Comparison of ENCODE assay signal across 10 cellular contexts in genomic region chrX:153925387-153925738, GRCh38. TPM values are rescaled to one million over a fixed set of nuclear protein-coding genes. Genes with fewer than 3 reads are reported as not detected.
DNase-seq lines count a peak whose midpoint lies in the region; ATAC-seq and TF ChIP-seq lines count a peak whose summit lies in the region.
"Had no signal": no experiment of that assay in that cellular context is flagged by ENCODE, and none has a peak within 500 bp of the region (broad histone marks: within the 10 kb centered on the region; RNA-seq: fewer than 3 reads in every experiment).

No MANE protein-coding gene starts in this region.

- no peaks in the 10 kb centered on the region for H3K27me3 Mint-ChIP-seq in activated naive CD4-positive, alpha-beta T cell treated with anti-CD3 and anti-CD28 coated beads for 36 hours (ENCODE audit: low read depth)

- intact Hi-C loops in activated naive CD4-positive, alpha-beta T cell treated with anti-CD3 and anti-CD28 coated beads for 36 hours (cut with micrococcal nuclease) = loop anchor here (2.0 to 5.0 kb wide), 3 partner anchors 25 to 472 kb away; partner anchors contain the start of gene RPL10

- H3K27ac Mint-ChIP-seq in activated naive CD4-positive, alpha-beta T cell treated with anti-CD3 and anti-CD28 coated beads for 36 hours = peak overlapping the region; percentile 98

- H3K9me3 Mint-ChIP-seq in activated naive CD4-positive, alpha-beta T cell treated with anti-CD3 and anti-CD28 coated beads for 36 hours = no peaks in the 10 kb centered on the region

- peak; percentile 27 for DNase-seq in activated naive CD4-positive, alpha-beta T cell treated with anti-CD3 and anti-CD28 coated beads for 36 hours
- DNase-seq in activated naive CD4-positive, alpha-beta T cell treated with anti-CD3 and anti-CD28 coated beads, Interleukin-2, amount 50 U/mL, for 16 hours = no peak
- no peak for DNase-seq in SK-N-MC (ENCODE audit: low read depth, low spot score)
- DNase-seq in thoracic aorta (ENCODE audit: low spot score) = no peak
- no peak for DNase-seq in amygdala (lab: John Stamatoyannopoulos, UW)
- no peak for DNase-seq in superior temporal gyrus (ENCODE audit: extremely low spot score)
- DNase-seq: anterior cingulate cortex, SIG-M5 had no signal

- H3K9ac ChIP-seq in SK-N-MC (ENCODE audit: insufficient read length) (no peak overlapping the region), iPS-18a (ENCODE audit: low read length) (peak overlapping the region; percentile 39)

- H3K27ac ChIP-seq in SK-N-MC = peak overlapping the region; percentile 69
- no peak overlapping the region for H3K27ac ChIP-seq in iPS-18a (ENCODE audit: low read length)
- H3K27ac ChIP-seq in thoracic aorta = peak overlapping the region in 1 of 2 donors; percentile 30

- H3K36me3 ChIP-seq in SK-N-MC (ENCODE audit: insufficient read depth, low read length) = no peaks in the 10 kb centered on the region; the same call in 1 of the 2 replicates
- H3K36me3 ChIP-seq in iPS-18a (ENCODE audit: control insufficient read depth, low read depth, low read length) = no peaks in the 10 kb centered on the region
- H3K36me3 ChIP-seq in thoracic aorta = no peaks in the 10 kb centered on the region

- H3K27me3 ChIP-seq in iPS-18a (ENCODE audit: control insufficient read depth, insufficient read depth, low read length) (no peaks in the 10 kb centered on the region), thoracic aorta (replicated peaks; ENCODE audit: insufficient read depth) (no peaks in the 10 kb centered on the region)

- TF ChIP-seq CTCF in thoracic aorta (IDR thresholded peaks at IDR 0.05) = no peak

- ATAC-seq in thoracic aorta (ENCODE audit: insufficient number of reproducible peaks, low FRiP score, low read depth) (no peak), GM21529 (IDR thresholded peaks at IDR 0.05; ENCODE audit: unreplicated experiment) (no peak)

- CTCF ChIA-PET in activated naive CD4-positive, alpha-beta T cell treated with anti-CD3 and anti-CD28 coated beads for 36 hours (lab: Charles Lee) = interaction anchor here (0.7 to 10.6 kb wide), 5 partner anchors 22 to 448 kb away, joined by 3 to 82 read pairs (median 4); partner anchors contain the start of genes FLNA and RENBP

- peaks cover 19% of the 10 kb centered on the region for H3K36me3 Mint-ChIP-seq in activated naive CD4-positive, alpha-beta T cell treated with anti-CD3 and anti-CD28 coated beads for 36 hours (ENCODE audit: low read depth)

- H3K4me1 Mint-ChIP-seq in activated naive CD4-positive, alpha-beta T cell treated with anti-CD3 and anti-CD28 coated beads for 36 hours (ENCODE audit: low read depth) = peaks cover 26% of the 10 kb centered on the region

- H3K9me3 ChIP-seq in SK-N-MC (ENCODE audit: low read depth, low read length) (no peaks in the 10 kb centered on the region), iPS-18a (ENCODE audit: control insufficient read depth, low read depth, low read length) (peaks cover 2% of the 10 kb centered on the region), thoracic aorta (no peaks in the 10 kb centered on the region)

- peak overlapping the region; percentile 92 for H3K4me3 Mint-ChIP-seq in activated naive CD4-positive, alpha-beta T cell treated with anti-CD3 and anti-CD28 coated beads for 36 hours

- H3K4me3 ChIP-seq in SK-N-MC (no peak overlapping the region), iPS-18a (ENCODE audit: low read length) (peak overlapping the region; percentile 56), thoracic aorta (peak overlapping the region; percentile 53)

- H3K4me1 ChIP-seq in iPS-18a (ENCODE audit: control insufficient read depth, low read depth, low read length) (peaks cover 8% of the 10 kb centered on the region), thoracic aorta (ENCODE audit: control insufficient read depth in 1 of 2, low read depth in 2 of 2) (peaks cover 0 to 10% of the 10 kb centered on the region in 2 donors)

RNA-seq across cellular contexts. Expression of gene ARHGAP4, which starts 0.7 kb away (rescaled TPM):
- 100 to 1,000 TPM; 154 to 161 TPM for total RNA-seq in activated naive CD4-positive, alpha-beta T cell treated with anti-CD3 and anti-CD28 coated beads for 36 hours
- 10 to 100 TPM; 31.7 to 92.1 TPM for total RNA-seq in thoracic aorta

RNA-seq across cellular contexts. Expression of gene NAA10, which starts 9.5 kb away (rescaled TPM):
- total RNA-seq in activated naive CD4-positive, alpha-beta T cell treated with anti-CD3 and anti-CD28 coated beads for 36 hours = 100 to 1,000 TPM; 120 to 121 TPM
- 10 to 100 TPM; 60.1 to 66.4 TPM for total RNA-seq in thoracic aorta

RNA-seq across cellular contexts. Expression of gene RENBP, which starts 19.1 kb away (rescaled TPM):
- 10 to 100 TPM; 11.3 to 13.1 TPM for total RNA-seq in activated naive CD4-positive, alpha-beta T cell treated with anti-CD3 and anti-CD28 coated beads for 36 hours
- 10 to 100 TPM; 11.2 to 21.4 TPM for total RNA-seq in thoracic aorta

RNA-seq across cellular contexts. Expression of gene AVPR2, which starts 20.9 kb away (rescaled TPM):
- not detected for total RNA-seq in activated naive CD4-positive, alpha-beta T cell treated with anti-CD3 and anti-CD28 coated beads for 36 hours
- not detected for total RNA-seq in thoracic aorta

RNA-seq across cellular contexts. Expression of gene L1CAM, which starts 39.4 kb away (rescaled TPM):
- under 1 TPM; 0.40 to 0.57 TPM for total RNA-seq in activated naive CD4-positive, alpha-beta T cell treated with anti-CD3 and anti-CD28 coated beads for 36 hours
- total RNA-seq in thoracic aorta = 10 to 100 TPM in 1 of 2 donors, 1 to 10 TPM in 1; 1.1 to 18.3 TPM
